25 cellular contexts compared by ENCODE assay signal in genomic region chr7:107186242-107186641, GRCh38.
"Had no signal": no experiment of that assay in that cellular context is flagged by ENCODE, and none has a peak within 500 bp of the region (broad histone marks: within the 10 kb centered on the region; RNA-seq: fewer than 3 reads in every experiment).

No MANE protein-coding gene starts in this region.

- H3K27ac Mint-ChIP-seq: activated T-helper 2 cell treated with anti-CD3 and anti-CD28 coated beads, Interferon-gamma antibody, Interleukin-2, Interleukin-4, amounts not matched to agents 10 μg/mL and 5 μg/mL and 100 μg/mL, durations not matched to agents 14 hours and 24 hours and 36 hours; progenitor cell of endocrine pancreas had no signal

- H3K9me3 ChIP-seq: esophagus squamous epithelium, gastroesophageal sphincter, ovary, right lobe of liver, thoracic aorta, uterus had no signal

- H3K4me1 ChIP-seq: right lobe of liver, uterus had no signal

- ATAC-seq: gastroesophageal sphincter; naive thymus-derived CD4-positive, alpha-beta T cell; stimulated activated naive CD8-positive, alpha-beta T cell treated with anti-CD3 and anti-CD28 coated beads, Interleukin-15, Interleukin-2, amounts not matched to agents 100 U/mL and 50 U/mL, for 24 hours had no signal

- H3K27me3 ChIP-seq: brain microvascular endothelial cell, esophagus squamous epithelium, gastroesophageal sphincter, ovary, right lobe of liver, uterus had no signal

- H3K4me3 Mint-ChIP-seq: activated naive CD4-positive, alpha-beta T cell treated with anti-CD3 and anti-CD28 coated beads, Interleukin-2, amount 50 U/mL, for 24 hours; memory B cell; naive thymus-derived CD4-positive, alpha-beta T cell had no signal

- H3K27me3 Mint-ChIP-seq: activated naive CD4-positive, alpha-beta T cell treated with anti-CD3 and anti-CD28 coated beads, Interleukin-2, amount 50 U/mL, for 24 hours; memory B cell; naive thymus-derived CD4-positive, alpha-beta T cell; progenitor cell of endocrine pancreas had no signal

- DNase-seq: activated CD4-positive, alpha-beta T cell treated with anti-CD3 and anti-CD28 coated beads for 4 hours; activated CD4-positive, alpha-beta T cell treated with anti-CD3 and anti-CD28 coated beads, Interleukin-2, amount 50 U/mL, for 48 hours; activated CD8-positive, alpha-beta memory T cell treated with anti-CD3 and anti-CD28 coated beads, Interleukin-2, amount 50 U/mL, for 48 hours; activated T-cell treated with anti-CD3 and anti-CD28 coated beads, Interleukin-2, amount 50 U/mL, for 48 hours; amniotic stem cell; brain microvascular endothelial cell; esophagus squamous epithelium; hippocampal formation; midbrain; naive thymus-derived CD4-positive, alpha-beta T cell; ovary; right lobe of liver; stimulated activated CD4-positive, alpha-beta T cell treated with anti-CD3 and anti-CD28 coated beads, Interleukin-12 subunit alpha, Interleukin-12 subunit beta, amount 100 ng/mL, for 4 hours; stimulated activated CD4-positive, alpha-beta T cell treated with anti-CD3 and anti-CD28 coated beads, Interleukin-4, amount 100 ng/mL, for 1 hour; stimulated activated naive CD8-positive, alpha-beta T cell treated with anti-CD3 and anti-CD28 coated beads, Interleukin-15, Interleukin-2, amounts not matched to agents 100 U/mL and 50 U/mL, for 24 hours; trophoblast cell; uterus had no signal

- H3K27ac ChIP-seq: brain microvascular endothelial cell, esophagus squamous epithelium, gastroesophageal sphincter, ovary, right lobe of liver, skin epidermis, thoracic aorta, uterus, VCaP had no signal

- H3K36me3 ChIP-seq: ovary, uterus had no signal

- H3K9me3 Mint-ChIP-seq: activated naive CD4-positive, alpha-beta T cell treated with anti-CD3 and anti-CD28 coated beads, Interleukin-2, amount 50 U/mL, for 24 hours; activated T-helper 2 cell treated with anti-CD3 and anti-CD28 coated beads, Interferon-gamma antibody, Interleukin-2, Interleukin-4, amounts not matched to agents 10 μg/mL and 5 μg/mL and 100 μg/mL, durations not matched to agents 14 hours and 24 hours and 36 hours; memory B cell; naive thymus-derived CD4-positive, alpha-beta T cell had no signal

- H3K4me3 ChIP-seq: esophagus squamous epithelium, gastroesophageal sphincter, ovary, right lobe of liver, skin epidermis, thoracic aorta, uterus had no signal
